ENCODE assay signal across 1 cellular context in the genomic region with DNA sequence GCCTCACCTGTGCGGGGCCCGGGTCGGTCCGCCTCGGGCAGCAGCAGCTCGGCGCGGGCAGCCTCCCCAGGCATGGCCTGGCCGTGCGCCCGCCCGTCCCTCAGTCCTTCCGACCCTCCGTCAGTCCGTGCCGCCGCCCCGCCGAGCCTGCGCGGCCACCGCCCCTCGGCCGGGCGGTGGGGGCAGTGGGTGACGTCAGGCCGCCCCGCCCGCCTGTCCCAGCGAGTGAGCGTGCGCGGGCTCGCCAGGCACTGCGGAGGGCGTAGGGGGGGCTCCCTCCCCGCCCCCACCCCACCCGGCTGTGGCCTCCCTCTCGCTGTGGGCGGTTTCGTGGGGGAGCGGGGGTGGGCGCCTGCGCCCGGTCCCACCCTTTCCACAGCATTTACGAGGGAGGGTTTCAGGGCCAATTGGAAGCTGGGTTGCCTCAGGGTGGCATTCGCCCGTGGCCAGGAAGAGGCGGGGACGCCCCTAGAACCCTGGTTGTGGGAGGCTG.
A peak's percentile ranks its signal among the peaks of the same experiment; 100 is the strongest.
TF ChIP-seq lines count a peak whose summit lies in the region.

A gene with protein sequence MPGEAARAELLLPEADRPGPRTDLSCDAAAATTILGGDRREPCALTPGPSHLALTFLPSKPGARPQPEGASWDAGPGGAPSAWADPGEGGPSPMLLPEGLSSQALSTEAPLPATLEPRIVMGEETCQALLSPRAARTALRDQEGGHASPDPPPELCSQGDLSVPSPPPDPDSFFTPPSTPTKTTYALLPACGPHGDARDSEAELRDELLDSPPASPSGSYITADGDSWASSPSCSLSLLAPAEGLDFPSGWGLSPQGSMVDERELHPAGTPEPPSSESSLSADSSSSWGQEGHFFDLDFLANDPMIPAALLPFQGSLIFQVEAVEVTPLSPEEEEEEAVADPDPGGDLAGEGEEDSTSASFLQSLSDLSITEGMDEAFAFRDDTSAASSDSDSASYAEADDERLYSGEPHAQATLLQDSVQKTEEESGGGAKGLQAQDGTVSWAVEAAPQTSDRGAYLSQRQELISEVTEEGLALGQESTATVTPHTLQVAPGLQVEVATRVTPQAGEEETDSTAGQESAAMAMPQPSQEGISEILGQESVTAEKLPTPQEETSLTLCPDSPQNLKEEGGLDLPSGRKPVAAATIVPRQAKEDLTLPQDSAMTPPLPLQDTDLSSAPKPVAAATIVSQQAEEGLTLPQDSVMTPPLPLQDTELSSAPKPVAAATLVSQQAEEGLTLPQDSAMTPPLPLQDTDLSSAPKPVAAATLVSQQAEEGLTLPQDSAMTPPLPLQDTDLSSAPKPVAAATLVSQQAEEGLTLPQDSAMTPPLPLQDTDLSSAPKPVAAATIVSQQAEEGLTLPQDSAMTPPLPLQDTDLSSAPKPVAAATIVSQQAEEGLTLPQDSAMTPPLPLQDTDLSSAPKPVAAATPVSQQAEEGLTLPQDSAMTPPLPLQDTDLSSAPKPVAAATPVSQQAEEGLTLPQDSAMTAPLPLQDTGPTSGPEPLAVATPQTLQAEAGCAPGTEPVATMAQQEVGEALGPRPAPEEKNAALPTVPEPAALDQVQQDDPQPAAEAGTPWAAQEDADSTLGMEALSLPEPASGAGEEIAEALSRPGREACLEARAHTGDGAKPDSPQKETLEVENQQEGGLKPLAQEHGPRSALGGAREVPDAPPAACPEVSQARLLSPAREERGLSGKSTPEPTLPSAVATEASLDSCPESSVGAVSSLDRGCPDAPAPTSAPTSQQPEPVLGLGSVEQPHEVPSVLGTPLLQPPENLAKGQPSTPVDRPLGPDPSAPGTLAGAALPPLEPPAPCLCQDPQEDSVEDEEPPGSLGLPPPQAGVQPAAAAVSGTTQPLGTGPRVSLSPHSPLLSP (N-terminal part only) (minus strand): TSS at position 149 of the 493 bp plus-strand sequence. CDS start 75 bp downstream, at position 74.

TF ChIP-seq in HepG2, 621 proteins besides CTCF, POLR2A, EP300 and RAD21:
- no peak for TF ChIP-seq YY1 (IDR thresholded peaks at IDR 0.05; ENCODE audit: insufficient read depth, insufficient replicate concordance, low read depth, low read length)
- TF ChIP-seq, protein P1, sequence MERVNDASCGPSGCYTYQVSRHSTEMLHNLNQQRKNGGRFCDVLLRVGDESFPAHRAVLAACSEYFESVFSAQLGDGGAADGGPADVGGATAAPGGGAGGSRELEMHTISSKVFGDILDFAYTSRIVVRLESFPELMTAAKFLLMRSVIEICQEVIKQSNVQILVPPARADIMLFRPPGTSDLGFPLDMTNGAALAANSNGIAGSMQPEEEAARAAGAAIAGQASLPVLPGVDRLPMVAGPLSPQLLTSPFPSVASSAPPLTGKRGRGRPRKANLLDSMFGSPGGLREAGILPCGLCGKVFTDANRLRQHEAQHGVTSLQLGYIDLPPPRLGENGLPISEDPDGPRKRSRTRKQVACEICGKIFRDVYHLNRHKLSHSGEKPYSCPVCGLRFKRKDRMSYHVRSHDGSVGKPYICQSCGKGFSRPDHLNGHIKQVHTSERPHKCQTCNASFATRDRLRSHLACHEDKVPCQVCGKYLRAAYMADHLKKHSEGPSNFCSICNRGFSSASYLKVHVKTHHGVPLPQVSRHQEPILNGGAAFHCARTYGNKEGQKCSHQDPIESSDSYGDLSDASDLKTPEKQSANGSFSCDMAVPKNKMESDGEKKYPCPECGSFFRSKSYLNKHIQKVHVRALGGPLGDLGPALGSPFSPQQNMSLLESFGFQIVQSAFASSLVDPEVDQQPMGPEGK (CRISPR knock-in tag; IDR thresholded peaks at IDR 0.05): peak; percentile 47; the same call in 1 of the 2 replicates
- TF ChIP-seq, protein P2, sequence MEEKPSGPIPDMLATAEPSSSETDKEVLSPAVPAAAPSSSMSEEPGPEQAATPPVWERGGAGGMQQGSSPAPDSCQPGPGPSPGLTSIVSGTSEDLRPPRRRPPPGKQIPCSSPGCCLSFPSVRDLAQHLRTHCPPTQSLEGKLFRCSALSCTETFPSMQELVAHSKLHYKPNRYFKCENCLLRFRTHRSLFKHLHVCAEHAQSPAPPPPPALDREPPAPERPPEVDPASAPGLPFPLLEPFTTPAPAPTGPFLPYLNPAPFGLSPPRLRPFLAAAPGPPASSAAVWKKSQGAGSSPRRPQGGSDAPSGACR (CRISPR knock-in tag; IDR thresholded peaks at IDR 0.05): no peak
- peak; percentile 41; the same call in 1 of the 2 replicates for TF ChIP-seq CREB1 (IDR thresholded peaks at IDR 0.05)
- TF ChIP-seq CREB1 (CRISPR knock-in tag; IDR thresholded peaks at IDR 0.05): no peak
- TF ChIP-seq, protein P3, sequence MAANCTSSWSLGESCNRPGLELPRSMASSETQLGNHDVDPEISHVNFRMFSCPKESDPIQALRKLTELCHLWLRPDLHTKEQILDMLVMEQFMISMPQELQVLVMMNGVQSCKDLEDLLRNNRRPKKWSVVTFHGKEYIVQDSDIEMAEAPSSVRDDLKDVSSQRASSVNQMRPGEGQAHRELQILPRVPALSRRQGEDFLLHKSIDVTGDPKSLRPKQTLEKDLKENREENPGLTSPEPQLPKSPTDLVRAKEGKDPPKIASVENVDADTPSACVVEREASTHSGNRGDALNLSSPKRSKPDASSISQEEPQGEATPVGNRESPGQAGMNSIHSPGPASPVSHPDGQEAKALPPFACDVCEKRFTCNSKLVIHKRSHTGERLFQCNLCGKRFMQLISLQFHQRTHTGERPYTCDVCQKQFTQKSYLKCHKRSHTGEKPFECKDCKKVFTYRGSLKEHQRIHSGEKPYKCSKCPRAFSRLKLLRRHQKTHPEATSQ (CRISPR knock-in tag; IDR thresholded peaks at IDR 0.05; ENCODE audit: borderline replicate concordance): no peak
- no peak for TF ChIP-seq STAG1 (CRISPR knock-in tag; IDR thresholded peaks at IDR 0.05)
- TF ChIP-seq JUN (CRISPR knock-in tag; IDR thresholded peaks at IDR 0.05): no peak
- no peak for TF ChIP-seq NFYC (CRISPR knock-in tag; IDR thresholded peaks at IDR 0.05)
- TF ChIP-seq, protein P4, sequence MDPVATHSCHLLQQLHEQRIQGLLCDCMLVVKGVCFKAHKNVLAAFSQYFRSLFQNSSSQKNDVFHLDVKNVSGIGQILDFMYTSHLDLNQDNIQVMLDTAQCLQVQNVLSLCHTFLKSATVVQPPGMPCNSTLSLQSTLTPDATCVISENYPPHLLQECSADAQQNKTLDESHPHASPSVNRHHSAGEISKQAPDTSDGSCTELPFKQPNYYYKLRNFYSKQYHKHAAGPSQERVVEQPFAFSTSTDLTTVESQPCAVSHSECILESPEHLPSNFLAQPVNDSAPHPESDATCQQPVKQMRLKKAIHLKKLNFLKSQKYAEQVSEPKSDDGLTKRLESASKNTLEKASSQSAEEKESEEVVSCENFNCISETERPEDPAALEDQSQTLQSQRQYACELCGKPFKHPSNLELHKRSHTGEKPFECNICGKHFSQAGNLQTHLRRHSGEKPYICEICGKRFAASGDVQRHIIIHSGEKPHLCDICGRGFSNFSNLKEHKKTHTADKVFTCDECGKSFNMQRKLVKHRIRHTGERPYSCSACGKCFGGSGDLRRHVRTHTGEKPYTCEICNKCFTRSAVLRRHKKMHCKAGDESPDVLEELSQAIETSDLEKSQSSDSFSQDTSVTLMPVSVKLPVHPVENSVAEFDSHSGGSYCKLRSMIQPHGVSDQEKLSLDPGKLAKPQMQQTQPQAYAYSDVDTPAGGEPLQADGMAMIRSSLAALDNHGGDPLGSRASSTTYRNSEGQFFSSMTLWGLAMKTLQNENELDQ (CRISPR knock-in tag; IDR thresholded peaks at IDR 0.05; ENCODE audit: borderline replicate concordance): no peak
- no peak for TF ChIP-seq ZNF607 (CRISPR knock-in tag; IDR thresholded peaks at IDR 0.05; ENCODE audit: borderline replicate concordance)
- no peak for TF ChIP-seq TBP (CRISPR knock-in tag; IDR thresholded peaks at IDR 0.05)
- no peak for TF ChIP-seq ZNF296 (CRISPR knock-in tag; conservative IDR thresholded peaks at IDR 0.05)
- TF ChIP-seq, protein P5, sequence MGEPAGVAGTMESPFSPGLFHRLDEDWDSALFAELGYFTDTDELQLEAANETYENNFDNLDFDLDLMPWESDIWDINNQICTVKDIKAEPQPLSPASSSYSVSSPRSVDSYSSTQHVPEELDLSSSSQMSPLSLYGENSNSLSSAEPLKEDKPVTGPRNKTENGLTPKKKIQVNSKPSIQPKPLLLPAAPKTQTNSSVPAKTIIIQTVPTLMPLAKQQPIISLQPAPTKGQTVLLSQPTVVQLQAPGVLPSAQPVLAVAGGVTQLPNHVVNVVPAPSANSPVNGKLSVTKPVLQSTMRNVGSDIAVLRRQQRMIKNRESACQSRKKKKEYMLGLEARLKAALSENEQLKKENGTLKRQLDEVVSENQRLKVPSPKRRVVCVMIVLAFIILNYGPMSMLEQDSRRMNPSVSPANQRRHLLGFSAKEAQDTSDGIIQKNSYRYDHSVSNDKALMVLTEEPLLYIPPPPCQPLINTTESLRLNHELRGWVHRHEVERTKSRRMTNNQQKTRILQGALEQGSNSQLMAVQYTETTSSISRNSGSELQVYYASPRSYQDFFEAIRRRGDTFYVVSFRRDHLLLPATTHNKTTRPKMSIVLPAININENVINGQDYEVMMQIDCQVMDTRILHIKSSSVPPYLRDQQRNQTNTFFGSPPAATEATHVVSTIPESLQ (CRISPR knock-in tag; conservative IDR thresholded peaks at IDR 0.05): no peak
